ENCODE assay signal across 11 cellular contexts in genomic region chr9:88007291-88007650, GRCh38. TPM values are rescaled to one million over a fixed set of nuclear protein-coding genes. Genes with fewer than 3 reads are reported as not detected.
DNase-seq lines count a peak whose midpoint lies in the region; ATAC-seq and TF ChIP-seq lines count a peak whose summit lies in the region.
"Had no signal": no experiment of that assay in that cellular context is flagged by ENCODE, and none has a peak within 500 bp of the region (broad histone marks: within the 10 kb centered on the region; RNA-seq: fewer than 3 reads in every experiment).

No MANE protein-coding gene starts in this region.

- no peaks in the 10 kb centered on the region for H3K9me2 ChIP-seq in OCI-LY7 (ENCODE audit: insufficient read depth, low read length)

- peak; percentile 54 for ATAC-seq in HG03097 (IDR thresholded peaks at IDR 0.05; ENCODE audit: low FRiP score, unreplicated experiment)

- DNase-seq in activated CD8-positive, alpha-beta memory T cell treated with anti-CD3 and anti-CD28 coated beads for 48 hours (ENCODE audit: low read depth in 2 of 3, low spot score in 2 of 3), result peak; percentile 5 to 23 (median 19)
- DNase-seq in iris pigment epithelial cell (ENCODE audit: low read depth) (peak; percentile 7), NCI-H187 treated with DMSO at 0.1 percent for 48 hours (lab: John Stamatoyannopoulos, UW) (no peak), colonic mucosa (no peak), OCI-LY7 (ENCODE audit: low spot score) (no peak), NCI-H345 treated with DMSO at 0.1 percent for 48 hours (lab: John Stamatoyannopoulos, UW; ENCODE audit: unreplicated experiment) (no peak)
- DNase-seq in stimulated activated CD8-positive, alpha-beta memory T cell treated with anti-CD3 and anti-CD28 coated beads, Interleukin-4, amount 100 ng/mL, for 24 hours (ENCODE audit: low read depth), result peak; percentile 29
- DNase-seq: adrenal gland, DND-41, NCI-H82 had no signal

- POLR2A ChIA-PET in OCI-LY7 (lab: Charles Lee), result interaction anchor here (0.5 kb wide), 1 partner anchor 325 kb away, joined by 3 read pairs; no protein-coding TSS in a partner anchor

- intact Hi-C loops in colonic mucosa (cut with DNase I) (no loop called here), OCI-LY7 (cut with micrococcal nuclease; ENCODE audit: unreplicated experiment) (no loop called here)

- no peaks in the 10 kb centered on the region for H4K20me1 ChIP-seq in OCI-LY7 (ENCODE audit: insufficient read depth, low read length)

- no peaks in the 10 kb centered on the region for H3K79me2 ChIP-seq in OCI-LY7 (ENCODE audit: insufficient read depth, low read depth, low read length)

- H3K9me3 ChIP-seq in colonic mucosa (no peaks in the 10 kb centered on the region), OCI-LY7 (ENCODE audit: low read length) (no peaks in the 10 kb centered on the region)
- H3K9me3 ChIP-seq: adrenal gland had no signal

- H3K4me1 ChIP-seq in colonic mucosa (no peaks in the 10 kb centered on the region), OCI-LY7 (ENCODE audit: insufficient read depth, low read length, poor library complexity, severe bottlenecking) (no peaks in the 10 kb centered on the region)

- TF ChIP-seq CTCF in colonic mucosa (IDR thresholded peaks at IDR 0.05) (no peak), OCI-LY7 (conservative IDR thresholded peaks at IDR 0.05; ENCODE audit: low read length) (no peak)

- H3K27ac ChIP-seq in colonic mucosa (no peak overlapping the region), OCI-LY7 (ENCODE audit: low read depth, low read length, poor library complexity, severe bottlenecking) (no peak overlapping the region)

- CTCF ChIA-PET in OCI-LY7 (lab: Charles Lee; ENCODE audit: unreplicated experiment), result no interaction called here

- no peaks in the 10 kb centered on the region for H3K27me3 ChIP-seq in colonic mucosa
- H3K27me3 ChIP-seq: adrenal gland had no signal

- no peak overlapping the region for H3K4me2 ChIP-seq in OCI-LY7 (ENCODE audit: low read length)

- no TSS peak for BruUV-seq in OCI-LY7 (replicated peaks; lab: Mats Ljungman, UMichigan)

- no peak overlapping the region for H3K4me3 ChIP-seq in colonic mucosa
- no peak overlapping the region for H3K4me3 ChIP-seq in OCI-LY7 (ENCODE audit: low read depth, low read length, poor library complexity, severe bottlenecking)
- H3K4me3 ChIP-seq: adrenal gland had no signal

- H2AFZ ChIP-seq in OCI-LY7 (ENCODE audit: low read length), result no peak overlapping the region

- no peak overlapping the region for H3K9ac ChIP-seq in colonic mucosa (ENCODE audit: low read depth in 2 of 2, low read length in 2 of 2)

- H3K36me3 ChIP-seq in colonic mucosa, result no peaks in the 10 kb centered on the region
- no peaks in the 10 kb centered on the region for H3K36me3 ChIP-seq in OCI-LY7 (ENCODE audit: insufficient read depth, low read length)
- H3K36me3 ChIP-seq: adrenal gland had no signal

RNA-seq across cellular contexts. Expression of gene CDK20, which starts 32.9 kb away (rescaled TPM):
- 1 to 10 TPM; 6.5 to 8.1 TPM for total RNA-seq in colonic mucosa
- total RNA-seq in OCI-LY7 (2014; rRNA removed; shearing (Covaris generic)), result not detected in 2 replicates
- not detected in 2 replicates for total RNA-seq in OCI-LY7 (2022)

Comparison
In these comparisons a context has a peak if more than half of its experiments do, and no peak if none do; other contexts are left out.
1. DNase-seq: peak in activated CD8-positive, alpha-beta memory T cell treated with anti-CD3 and anti-CD28 coated beads for 48 hours (3 of 3), iris pigment epithelial cell (single experiment) and stimulated activated CD8-positive, alpha-beta memory T cell treated with anti-CD3 and anti-CD28 coated beads, Interleukin-4, amount 100 ng/mL, for 24 hours (single experiment); none in NCI-H187 treated with DMSO at 0.1 percent for 48 hours (single experiment), colonic mucosa (single experiment), OCI-LY7 (single experiment) and NCI-H345 treated with DMSO at 0.1 percent for 48 hours (single experiment).
2. RNA of gene CDK20, which starts 32.9 kb away (total RNA-seq): 6.5 to 8.1 TPM in colonic mucosa; not detected in OCI-LY7; every median in the first group is over 4 times any median in the second.